In the genomic region with DNA sequence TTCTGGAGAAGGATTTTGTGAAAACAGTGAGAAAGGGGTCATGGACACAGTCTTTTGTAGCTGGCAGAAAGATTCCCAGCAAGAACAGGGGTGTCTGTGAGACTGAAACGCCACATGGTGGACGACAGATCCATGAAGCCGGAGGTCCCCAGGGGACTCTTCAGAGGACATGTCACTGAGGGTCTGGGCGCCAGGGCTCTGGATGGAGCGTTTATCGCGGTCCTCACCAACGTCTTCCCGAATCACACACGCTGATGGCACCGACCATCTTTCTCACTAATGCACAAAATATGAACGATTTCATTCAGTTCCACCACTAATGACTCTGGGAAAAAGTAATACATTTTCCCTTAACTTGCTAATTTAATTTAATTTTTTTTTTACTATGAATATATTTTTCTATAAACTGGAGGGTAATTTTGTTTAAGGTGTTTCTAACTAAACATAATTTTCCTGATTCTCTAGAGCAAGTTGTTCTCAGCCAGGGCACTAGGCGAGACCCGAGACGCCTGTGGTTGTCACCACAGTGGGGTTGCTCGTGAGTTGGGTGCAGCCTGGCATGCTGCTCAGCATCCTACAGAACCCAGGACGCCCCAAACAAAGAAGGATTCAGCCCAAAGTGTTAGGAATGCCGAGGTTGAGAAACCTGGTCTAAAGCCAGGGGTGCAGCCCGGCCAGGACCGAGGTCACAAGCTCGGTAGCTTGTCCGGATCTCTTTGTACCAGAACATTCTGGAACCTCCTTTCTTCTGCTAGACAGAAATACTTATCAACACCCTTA, we compare ENCODE assay signal across 18 cellular contexts.
DNase-seq lines count a peak whose midpoint lies in the region; ATAC-seq and TF ChIP-seq lines count a peak whose summit lies in the region.
"Had no signal": no experiment of that assay in that cellular context is flagged by ENCODE, and none has a peak within 500 bp of the region (broad histone marks: within the 10 kb centered on the region; RNA-seq: fewer than 3 reads in every experiment).

No MANE protein-coding gene starts in this region.

- no peak for TF ChIP-seq POLR2A in testis (IDR thresholded peaks at IDR 0.05)

- H3K36me3 ChIP-seq in testis (ENCODE audit: low read depth, missing control alignments) = no peaks in the 10 kb centered on the region

- no peaks in the 10 kb centered on the region for H3K9me3 ChIP-seq in testis

- H3K4me3 ChIP-seq in testis = no peak overlapping the region

- TF ChIP-seq CTCF in testis (IDR thresholded peaks at IDR 0.05) = no peak

- H3K27ac ChIP-seq in caudate nucleus (ENCODE audit: low read depth, low read length) = peak overlapping the region; percentile 56
- H3K27ac ChIP-seq in testis = peak overlapping the region; percentile 47 to 70
- H3K27ac ChIP-seq: C4-2B had no signal

- DNase-seq in caudate nucleus (lab: John Stamatoyannopoulos, UW) = peak in 2 of 61 donors; percentile 12 to 31
- DNase-seq in globus pallidus (ENCODE audit: low spot score) = peak; percentile 31
- peak; percentile 64 for DNase-seq in posterior vena cava (ENCODE audit: low spot score)
- peak; percentile 52 for DNase-seq in testis
- no peak for DNase-seq in NCI-H2171 (lab: John Stamatoyannopoulos, UW)
- DNase-seq: AML-193, DMS 273 treated with DMSO at 0.1 percent for 48 hours, DND-41, HFFc6, KG1, NCI-H1105 treated with DMSO at 0.1 percent for 48 hours, NCI-H1694, NCI-H510A, NCI-H774, SHP77 had no signal

- H3K4me1 ChIP-seq in testis = peaks cover 13% of the 10 kb centered on the region

- H3K27me3 ChIP-seq in testis = no peaks in the 10 kb centered on the region

- ATAC-seq in HG03432 (IDR thresholded peaks at IDR 0.05; ENCODE audit: unreplicated experiment) = no peak
- ATAC-seq in GM19023 (IDR thresholded peaks at IDR 0.05; ENCODE audit: unreplicated experiment) = no peak

- 57 to 60% methylated on average over 22 of the region's 22 CpGs for WGBS in testis, 2 donors

- intact Hi-C loops in posterior vena cava (cut with DNase I) (loop anchor here in 1 of 2 donors (10.0 kb wide), 1 partner anchor 65 kb away; no protein-coding TSS in a partner anchor), testis (cut with DNase I; ENCODE audit: low total_unique reads) (no loop called here)
